14 cellular contexts compared by ENCODE assay signal in genomic region chr20:58106143-58106750, GRCh38.
DNase-seq lines count a peak whose midpoint lies in the region; ATAC-seq and TF ChIP-seq lines count a peak whose summit lies in the region.
"Had no signal": no experiment of that assay in that cellular context is flagged by ENCODE, and none has a peak within 500 bp of the region (broad histone marks: within the 10 kb centered on the region; RNA-seq: fewer than 3 reads in every experiment).

No MANE protein-coding gene starts in this region.

- H4K20me1 ChIP-seq in BLaER1, result no peaks in the 10 kb centered on the region

- H3K27ac ChIP-seq in BLaER1, result 0 out of 2 replicates have a peak overlapping the region, but pooled peaks have one; percentile 8
- H3K27ac ChIP-seq in coronary artery, result no peak overlapping the region
- H3K27ac ChIP-seq in lung (ENCODE audit: low read depth in 1 of 2, low read length in 1 of 2), result no peak overlapping the region
- H3K27ac ChIP-seq in gastroesophageal sphincter, result no peak overlapping the region
- H3K27ac ChIP-seq: A549 had no signal

- no peak for TF ChIP-seq POLR2A in gastroesophageal sphincter (IDR thresholded peaks at IDR 0.05)

- H3K4me3 Mint-ChIP-seq in activated CD4-positive, alpha-beta T cell treated with anti-CD3 and anti-CD28 coated beads for 36 hours, result no peak overlapping the region
- H3K4me3 Mint-ChIP-seq: CD4-positive, CD25-positive, alpha-beta regulatory T cell had no signal

- H3K4me1 ChIP-seq in BLaER1, result peaks cover 35% of the 10 kb centered on the region
- H3K4me1 ChIP-seq in lung (ENCODE audit: control insufficient read depth in 2 of 2, insufficient read depth in 2 of 2, low read length in 2 of 2), result no peaks in the 10 kb centered on the region
- peaks cover 0 to 8% (median 0%) of the 10 kb centered on the region in 3 donors for H3K4me1 ChIP-seq in gastroesophageal sphincter
- H3K4me1 ChIP-seq: HAP-1 had no signal

- CTCF ChIA-PET in activated CD4-positive, alpha-beta T cell treated with anti-CD3 and anti-CD28 coated beads for 36 hours (lab: Charles Lee), result interaction anchor here (0.5 kb wide), 1 partner anchor 487 kb away, joined by 3 read pairs; no protein-coding TSS in a partner anchor

- H3K36me3 Mint-ChIP-seq in activated CD4-positive, alpha-beta T cell treated with anti-CD3 and anti-CD28 coated beads for 36 hours (ENCODE audit: low read depth), result no peaks in the 10 kb centered on the region
- H3K36me3 Mint-ChIP-seq: CD4-positive, CD25-positive, alpha-beta regulatory T cell had no signal

- ATAC-seq in lung (ENCODE audit: insufficient read depth, low FRiP score), result no peak
- no peak for ATAC-seq in HG03469 (IDR thresholded peaks at IDR 0.05; ENCODE audit: unreplicated experiment)
- no peak for ATAC-seq in activated CD4-positive, alpha-beta T cell treated with anti-CD3 and anti-CD28 coated beads for 36 hours
- ATAC-seq in gastroesophageal sphincter, result no peak
- ATAC-seq: A549, HepG2 had no signal

- H3K9ac ChIP-seq in BLaER1, result no peak overlapping the region

- H3K27me3 ChIP-seq in BLaER1 (no peaks in the 10 kb centered on the region), lung (ENCODE audit: control insufficient read depth, insufficient read depth) (no peaks in the 10 kb centered on the region), gastroesophageal sphincter (no peaks in the 10 kb centered on the region)

- peak overlapping the region; percentile 62 for H3K4me2 ChIP-seq in BLaER1
- H3K4me2 ChIP-seq: A549 had no signal

- H3K27ac Mint-ChIP-seq in activated CD4-positive, alpha-beta T cell treated with anti-CD3 and anti-CD28 coated beads for 36 hours, result no peak overlapping the region
- H3K27ac Mint-ChIP-seq: CD4-positive, CD25-positive, alpha-beta regulatory T cell had no signal

- DNase-seq in M059J (ENCODE audit: low read depth) (peak; percentile 56), coronary artery (ENCODE audit: low spot score) (peak; percentile 29), lung (ENCODE audit: low spot score) (peak; percentile 14), AG08396 (ENCODE audit: low spot score) (no peak)
- no peak for DNase-seq in activated CD4-positive, alpha-beta T cell treated with anti-CD3 and anti-CD28 coated beads for 36 hours
- DNase-seq: Calu3; CD4-positive, CD25-positive, alpha-beta regulatory T cell; DMS 273 treated with DMSO at 0.1 percent for 48 hours had no signal

- intact Hi-C loops in activated CD4-positive, alpha-beta T cell treated with anti-CD3 and anti-CD28 coated beads for 36 hours (cut with DNase I, micrococcal nuclease), result no loop called here

- H3K9me3 Mint-ChIP-seq in activated CD4-positive, alpha-beta T cell treated with anti-CD3 and anti-CD28 coated beads for 36 hours (ENCODE audit: low read depth), result no peaks in the 10 kb centered on the region

- peaks cover 27% of the 10 kb centered on the region for H3K27me3 Mint-ChIP-seq in activated CD4-positive, alpha-beta T cell treated with anti-CD3 and anti-CD28 coated beads for 36 hours

- H3K36me3 ChIP-seq in BLaER1, result no peaks in the 10 kb centered on the region
- no peaks in the 10 kb centered on the region for H3K36me3 ChIP-seq in lung (ENCODE audit: control insufficient read depth in 2 of 2, insufficient read depth in 2 of 2, low read length in 2 of 2)
- H3K36me3 ChIP-seq in gastroesophageal sphincter, result no peaks in the 10 kb centered on the region
- H3K36me3 ChIP-seq: HAP-1 had no signal

- H3K4me3 ChIP-seq in BLaER1 (no peak overlapping the region), coronary artery (no peak overlapping the region), lung (no peak overlapping the region), gastroesophageal sphincter (no peak overlapping the region)
- H3K4me3 ChIP-seq: A549, HAP-1 had no signal

- WGBS in lung, 2 donors, result 81 to 84% methylated on average over 9 of the region's 9 CpGs
- 91 to 92% methylated on average over 4 to 7 of the region's 9 CpGs for WGBS in gastroesophageal sphincter (ENCODE audit: low coverage in 1 of 2), 2 donors

- no peak for TF ChIP-seq EP300 in gastroesophageal sphincter (IDR thresholded peaks at IDR 0.05)

- peaks cover 4% of the 10 kb centered on the region for H3K4me1 Mint-ChIP-seq in activated CD4-positive, alpha-beta T cell treated with anti-CD3 and anti-CD28 coated beads for 36 hours
- H3K4me1 Mint-ChIP-seq: CD4-positive, CD25-positive, alpha-beta regulatory T cell had no signal

- no peak for TF ChIP-seq CTCF in coronary artery (IDR thresholded peaks at IDR 0.05)
- TF ChIP-seq CTCF in lung (IDR thresholded peaks at IDR 0.05; ENCODE audit: control extremely low read depth, extremely low read depth), result no peak
- TF ChIP-seq CTCF in gastroesophageal sphincter (IDR thresholded peaks at IDR 0.05), result no peak

- H3K9me3 ChIP-seq in BLaER1 (peaks cover 9% of the 10 kb centered on the region), lung (ENCODE audit: control insufficient read depth in 2 of 2, insufficient read depth in 1 of 2, low read length in 1 of 2) (peaks cover 0 to 9% of the 10 kb centered on the region in 2 donors), gastroesophageal sphincter (peaks cover 0 to 9% (median 0%) of the 10 kb centered on the region in 3 donors)
- H3K9me3 ChIP-seq: HAP-1 had no signal

- POLR2A ChIA-PET in activated CD4-positive, alpha-beta T cell treated with anti-CD3 and anti-CD28 coated beads for 36 hours (lab: Charles Lee), result no interaction called here

Comparison
In these comparisons a context has a peak if more than half of its experiments do, and no peak if none do; other contexts are left out.
1. DNase-seq: peak in M059J (single experiment), coronary artery (single experiment) and lung (single experiment); none in activated CD4-positive, alpha-beta T cell treated with anti-CD3 and anti-CD28 coated beads for 36 hours (single experiment) and AG08396 (single experiment).